11 cellular contexts compared by ENCODE assay signal in genomic region chr2:54555318-54555837, GRCh38.
DNase-seq lines count a peak whose midpoint lies in the region; ATAC-seq, FAIRE-seq and TF ChIP-seq lines count a peak whose summit lies in the region.
"Had no signal": no experiment of that assay in that cellular context is flagged by ENCODE, and none has a peak within 500 bp of the region (broad histone marks: within the 10 kb centered on the region; RNA-seq: fewer than 3 reads in every experiment).

No MANE protein-coding gene starts in this region.

- peak overlapping the region; percentile 81 to 84 for H3K27ac ChIP-seq in small intestine (ENCODE audit: low read depth in 1 of 2, low read length in 1 of 2)

- H3K9me3 ChIP-seq in small intestine (ENCODE audit: control insufficient read depth, low read depth): no peaks in the 10 kb centered on the region

- H3K4me3 ChIP-seq in small intestine (ENCODE audit: low read depth in 1 of 2, low read length in 2 of 2): no peak overlapping the region
- H3K4me3 ChIP-seq: K562 had no signal

- H3K27ac Mint-ChIP-seq in Calu3 (ENCODE audit: unreplicated experiment) (peak overlapping the region; percentile 58), CD14-positive monocyte (no peak overlapping the region)
- H3K27ac Mint-ChIP-seq: activated CD4-positive, alpha-beta T cell treated with anti-CD3 and anti-CD28 coated beads, Interleukin-2, amount 10 ng/mL, durations not matched to agents 24 days and 14 days had no signal

- H3K4me1 ChIP-seq in small intestine (ENCODE audit: control insufficient read depth in 2 of 2, insufficient read depth in 1 of 2, low read depth in 1 of 2, low read length in 1 of 2): peaks cover 11 to 22% of the 10 kb centered on the region in 2 donors

- FAIRE-seq in small intestine (lab: Jason Lieb, UNC): no peak
- FAIRE-seq: K562 had no signal

- CTCF ChIA-PET in Calu3 (lab: Charles Lee): interaction anchor here (1.1 kb wide), 1 partner anchor 11 kb away, joined by 3 read pairs; no protein-coding TSS in a partner anchor

- WGBS in small intestine, 3 donors: 13 to 48% (median 46%) methylated on average over 3 of the region's 3 CpGs

- TF ChIP-seq CTCF in Calu3 (IDR thresholded peaks at IDR 0.05; ENCODE audit: unreplicated experiment) (no peak), CD14-positive monocyte (IDR thresholded peaks at IDR 0.05) (no peak)

- intact Hi-C loops in Calu3 (cut with micrococcal nuclease; ENCODE audit: unreplicated experiment) (loop anchor here (5.0 kb wide), 1 partner anchor 77 kb away; no protein-coding TSS in a partner anchor), CD14-positive monocyte (cut with micrococcal nuclease) (no loop called here)

- no TSS peak for BruUV-seq in Calu3 (replicated peaks; lab: Mats Ljungman, UMichigan)

- H3K4me3 Mint-ChIP-seq in Calu3 (ENCODE audit: low read depth, unreplicated experiment) (peak overlapping the region; percentile 84), CD14-positive monocyte (no peak overlapping the region)
- H3K4me3 Mint-ChIP-seq: activated CD4-positive, alpha-beta T cell treated with anti-CD3 and anti-CD28 coated beads, Interleukin-2, amount 10 ng/mL, durations not matched to agents 24 days and 14 days; activated naive CD8-positive, alpha-beta T cell had no signal

- no peaks in the 10 kb centered on the region for H3K27me3 ChIP-seq in small intestine (ENCODE audit: control insufficient read depth in 2 of 2, insufficient read depth in 2 of 2, low read length in 2 of 2)

- H3K36me3 ChIP-seq in small intestine (ENCODE audit: control insufficient read depth in 2 of 2, insufficient read depth in 2 of 2, low read length in 2 of 2): no peaks in the 10 kb centered on the region

- H3K36me3 Mint-ChIP-seq in Calu3 (ENCODE audit: insufficient read depth, unreplicated experiment): peaks cover 46% of the 10 kb centered on the region
- H3K36me3 Mint-ChIP-seq in CD14-positive monocyte: no peaks in the 10 kb centered on the region
- H3K36me3 Mint-ChIP-seq: activated naive CD8-positive, alpha-beta T cell had no signal

- H3K27me3 Mint-ChIP-seq in Calu3 (ENCODE audit: unreplicated experiment): no peaks in the 10 kb centered on the region
- H3K27me3 Mint-ChIP-seq in CD14-positive monocyte (ENCODE audit: low read depth in 3 of 3): peaks cover 1 to 10% (median 8%) of the 10 kb centered on the region in 3 donors
- H3K27me3 Mint-ChIP-seq: activated CD4-positive, alpha-beta T cell treated with anti-CD3 and anti-CD28 coated beads, Interleukin-2, amount 10 ng/mL, durations not matched to agents 24 days and 14 days; activated naive CD8-positive, alpha-beta T cell had no signal

- DNase-seq in Calu3: peak; percentile 58
- peak; percentile 58 for DNase-seq in RPMI7951 (ENCODE audit: low read depth)
- DNase-seq in glomerular visceral epithelial cell (ENCODE audit: extremely low spot score): peak; percentile 64
- peak; percentile 89 for DNase-seq in small intestine
- no peak for DNase-seq in GF-D8 (lab: John Stamatoyannopoulos, UW)
- DNase-seq in CD14-positive monocyte (ENCODE audit: low spot score): no peak
- no peak for DNase-seq in NCI-H748 treated with DMSO at 0.1 percent for 48 hours (lab: John Stamatoyannopoulos, UW)
- DNase-seq: activated CD4-positive, alpha-beta T cell treated with anti-CD3 and anti-CD28 coated beads, Interleukin-2, amount 10 ng/mL, durations not matched to agents 24 days and 14 days had no signal

- ATAC-seq in GM19395 (IDR thresholded peaks at IDR 0.05; ENCODE audit: unreplicated experiment): no peak
- ATAC-seq: K562 had no signal

- H3K4me1 Mint-ChIP-seq in Calu3 (ENCODE audit: low read depth, unreplicated experiment): peaks cover 55% of the 10 kb centered on the region
- H3K4me1 Mint-ChIP-seq in CD14-positive monocyte: peaks cover 28% of the 10 kb centered on the region

- H3K9me3 Mint-ChIP-seq in Calu3 (ENCODE audit: low read depth, unreplicated experiment): no peaks in the 10 kb centered on the region
- no peaks in the 10 kb centered on the region for H3K9me3 Mint-ChIP-seq in CD14-positive monocyte
- H3K9me3 Mint-ChIP-seq: activated CD4-positive, alpha-beta T cell treated with anti-CD3 and anti-CD28 coated beads, Interleukin-2, amount 10 ng/mL, durations not matched to agents 24 days and 14 days had no signal

Comparison
In these comparisons a context has a peak if more than half of its experiments do, and no peak if none do; other contexts are left out.
1. DNase-seq: peak in Calu3 (single experiment), RPMI7951 (single experiment), glomerular visceral epithelial cell (single experiment) and small intestine (single experiment); none in GF-D8 (single experiment), CD14-positive monocyte (single experiment) and NCI-H748 treated with DMSO at 0.1 percent for 48 hours (single experiment).